ENCODE assay signal across 8 cellular contexts in genomic region chr5:34499001-34499734, GRCh38.
DNase-seq lines count a peak whose midpoint lies in the region; ATAC-seq and TF ChIP-seq lines count a peak whose summit lies in the region.

No MANE protein-coding gene starts in this region.

- H3K4me3 ChIP-seq in thoracic aorta, result no peak overlapping the region

- H3K36me3 ChIP-seq in thoracic aorta, result no peaks in the 10 kb centered on the region

- H3K9me3 ChIP-seq in thoracic aorta, result no peaks in the 10 kb centered on the region

- H3K4me1 ChIP-seq in thoracic aorta (ENCODE audit: control insufficient read depth in 1 of 2, low read depth in 2 of 2), result peaks cover 60 to 79% of the 10 kb centered on the region in 2 donors

- DNase-seq in stimulated activated CD4-positive, alpha-beta T cell treated with anti-CD3 and anti-CD28 coated beads, Interleukin-1b, Interleukin-23, amount 100 ng/mL, for 48 hours, result peak; percentile 44
- DNase-seq in stimulated activated CD4-positive, alpha-beta T cell treated with anti-CD3 and anti-CD28 coated beads, Interleukin-12 subunit alpha, Interleukin-12 subunit beta, amount 100 ng/mL, for 4 hours, result no peak
- DNase-seq in RPMI7951 (ENCODE audit: low read depth) (peak; percentile 77), fibroblast of gingiva (ENCODE audit: low read depth) (peak; percentile 70), thoracic aorta (ENCODE audit: low spot score) (no peak), globus pallidus (ENCODE audit: low spot score) (no peak), GM10266 (ENCODE audit: extremely low spot score) (no peak)

- H3K27ac ChIP-seq in thoracic aorta, result peak overlapping the region; percentile 87 to 92

- peak; percentile 83 for ATAC-seq in HG03025 (IDR thresholded peaks at IDR 0.05; ENCODE audit: low FRiP score, unreplicated experiment)
- ATAC-seq in thoracic aorta (ENCODE audit: insufficient number of reproducible peaks, low FRiP score, low read depth), result peak; percentile 77

- no peaks in the 10 kb centered on the region for H3K27me3 ChIP-seq in thoracic aorta (replicated peaks; ENCODE audit: insufficient read depth)

- no peak for TF ChIP-seq CTCF in thoracic aorta (IDR thresholded peaks at IDR 0.05)
- TF ChIP-seq CTCF in GM10266 (IDR thresholded peaks at IDR 0.05; ENCODE audit: control insufficient read depth, insufficient read depth, low read depth, missing control alignments), result no peak

Comparison
In these comparisons a context has a peak if more than half of its experiments do, and no peak if none do; other contexts are left out.
1. DNase-seq: peak in stimulated activated CD4-positive, alpha-beta T cell treated with anti-CD3 and anti-CD28 coated beads, Interleukin-1b, Interleukin-23, amount 100 ng/mL, for 48 hours (single experiment), RPMI7951 (single experiment) and fibroblast of gingiva (single experiment); none in stimulated activated CD4-positive, alpha-beta T cell treated with anti-CD3 and anti-CD28 coated beads, Interleukin-12 subunit alpha, Interleukin-12 subunit beta, amount 100 ng/mL, for 4 hours (single experiment), thoracic aorta (single experiment), globus pallidus (single experiment) and GM10266 (single experiment).